14 cellular contexts compared by ENCODE assay signal in the genomic region with DNA sequence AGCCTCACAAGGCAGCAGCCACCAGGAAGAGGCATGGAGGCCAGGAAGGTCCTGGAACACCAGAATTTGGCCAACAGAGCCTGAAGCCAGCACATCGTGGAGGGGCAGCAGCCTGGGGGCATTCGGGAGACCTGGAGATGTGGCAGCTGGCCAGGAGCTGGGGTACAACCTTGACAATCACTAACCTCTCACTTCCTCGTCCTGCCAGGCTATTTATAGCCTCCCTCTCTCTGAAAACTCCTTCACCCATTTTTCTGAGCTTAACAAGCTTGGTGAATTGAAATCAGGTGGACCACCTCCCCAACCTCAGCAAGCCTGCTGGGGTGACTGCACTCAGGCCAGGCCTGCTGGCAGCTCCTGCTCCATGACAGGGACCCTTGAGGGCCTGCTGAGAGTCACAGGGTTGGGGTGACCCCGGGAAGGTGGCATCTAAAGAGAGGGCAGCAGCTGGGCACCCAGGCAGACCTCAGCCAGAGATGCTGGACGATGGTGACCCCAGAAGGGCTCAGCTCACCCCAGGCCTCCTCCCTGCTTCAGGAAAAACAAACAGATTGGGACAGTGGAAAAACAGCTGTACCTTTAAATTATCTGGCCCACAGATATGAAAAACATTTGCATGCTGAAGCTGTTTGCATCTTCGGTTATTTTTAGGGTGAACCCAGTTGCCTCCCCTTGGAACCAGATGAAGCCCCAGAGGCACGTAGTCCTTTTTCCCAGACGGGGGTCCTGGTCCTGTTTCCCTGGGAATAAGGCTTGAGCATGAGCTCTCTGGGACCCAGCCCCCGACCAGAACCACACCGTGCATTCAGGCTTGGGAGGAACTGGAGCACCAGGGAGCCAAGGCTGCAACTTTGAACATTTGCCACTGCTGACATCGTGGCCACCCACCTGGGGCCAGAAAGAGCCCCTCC.
A peak's percentile ranks its signal among the peaks of the same experiment; 100 is the strongest.
DNase-seq lines count a peak whose midpoint lies in the region; ATAC-seq and TF ChIP-seq lines count a peak whose summit lies in the region.
"Had no signal": no experiment of that assay in that cellular context is flagged by ENCODE, and none has a peak within 500 bp of the region (broad histone marks: within the 10 kb centered on the region; RNA-seq: fewer than 3 reads in every experiment).

No MANE protein-coding gene starts in this region.

- H3K79me1 ChIP-seq in IMR-90 (ENCODE audit: low read depth in 1 of 2, low read length in 2 of 2): peaks cover 11 to 20% of the 10 kb centered on the region in 2 experiments; a peak in 3 of 4 replicates

- intact Hi-C loops in Right ventricle myocardium superior (cut with DNase I): no loop called here
- intact Hi-C loops in cardiac septum (cut with DNase I): no loop called here
- intact Hi-C loops in IMR-90 (cut with micrococcal nuclease): no loop called here

- H3K4me2 ChIP-seq in IMR-90 (ENCODE audit: low read depth, low read length) (no peak overlapping the region), neural progenitor cell (no peak overlapping the region)

- no peak overlapping the region for H2BK20ac ChIP-seq in IMR-90 (ENCODE audit: low read depth, low read length)

- H3K4me3 Mint-ChIP-seq in neural progenitor cell: no peak overlapping the region
- H3K4me3 Mint-ChIP-seq: activated CD4-positive, alpha-beta T cell treated with anti-CD3 and anti-CD28 coated beads, Interleukin-2, amount 10 ng/mL, durations not matched to agents 7 days and 5 days; activated T-helper 1 cell treated with anti-CD3 and anti-CD28 coated beads, Interleukin-12 subunit alpha, Interleukin-12 subunit beta, Interleukin-2, Interleukin-4 antibody, amounts not matched to agents 30 ng/mL and 10 ng/mL and 1 ng/mL, durations not matched to agents 14 hours and 24 hours and 36 hours; type B pancreatic cell had no signal

- H2BK120ac ChIP-seq in IMR-90 (ENCODE audit: low read depth, low read length): no peak overlapping the region

- H3K23ac ChIP-seq in IMR-90 (ENCODE audit: low read depth, low read length): no peak overlapping the region

- H3K36me3 Mint-ChIP-seq in neural progenitor cell: no peaks in the 10 kb centered on the region
- H3K36me3 Mint-ChIP-seq: type B pancreatic cell had no signal

- H2AFZ ChIP-seq in IMR-90 (replicated peaks; ENCODE audit: low read length, poor library complexity) (no peak overlapping the region), neural progenitor cell (replicated peaks) (no peak overlapping the region)

- DNase-seq in Right ventricle myocardium superior: no peak
- DNase-seq in cardiac septum (ENCODE audit: low spot score): no peak
- no peak for DNase-seq in IMR-90
- peak in 1 of 2 donors; percentile 49 for DNase-seq in cardiac muscle cell (ENCODE audit: low read depth in 1 of 2, low spot score in 1 of 2)
- no peak for DNase-seq in globus pallidus (ENCODE audit: low spot score)
- no peak for DNase-seq in NOMO-1 treated with DMSO at 0.1 percent for 48 hours (lab: John Stamatoyannopoulos, UW; ENCODE audit: unreplicated experiment)
- no peak for DNase-seq in neural progenitor cell (ENCODE audit: low spot score)
- DNase-seq in NCI-H774 (lab: John Stamatoyannopoulos, UW): no peak
- DNase-seq: activated CD4-positive, alpha-beta T cell treated with anti-CD3 and anti-CD28 coated beads, Interleukin-2, amount 10 ng/mL, durations not matched to agents 7 days and 5 days; stimulated activated CD8-positive, alpha-beta memory T cell treated with anti-CD3 and anti-CD28 coated beads, Interleukin-4, amount 100 ng/mL, for 48 hours; T-helper 2 cell had no signal

- dilution Hi-C loops in IMR-90 (cut with HindIII; ENCODE audit: low sequenced_read_pairs, unreplicated experiment): no loop called here

- ATAC-seq in Right ventricle myocardium superior (ENCODE audit: poor library complexity): peak; percentile 38
- ATAC-seq in IMR-90 (ENCODE audit: low read depth): no peak

- H2BK15ac ChIP-seq in IMR-90 (ENCODE audit: low read depth, low read length): no peak overlapping the region

- no peak overlapping the region for H2BK5ac ChIP-seq in IMR-90 (ENCODE audit: low read depth, low read length, poor library complexity, severe bottlenecking)

- no peak overlapping the region for H4K91ac ChIP-seq in IMR-90 (ENCODE audit: insufficient read depth, low read depth, low read length)

- TF ChIP-seq POLR2A in IMR-90 (IDR thresholded peaks at IDR 0.05; ENCODE audit: low read depth, low read length): no peak

- TF ChIP-seq RAD21 in IMR-90 (IDR thresholded peaks at IDR 0.05; ENCODE audit: low read length): no peak

- 84% methylated on average over 5 of the region's 11 CpGs; no CpG with 5 or more reads in 1 of the 2 experiments for WGBS in IMR-90 (ENCODE audit: extremely low coverage in 2 of 2, insufficient read length in 1 of 2), 2 experiments

- no peak overlapping the region for H2AK9ac ChIP-seq in IMR-90 (replicated peaks; ENCODE audit: low read depth, low read length, poor library complexity)

- peaks cover 5% of the 10 kb centered on the region for H3K27me3 Mint-ChIP-seq in neural progenitor cell (ENCODE audit: insufficient read depth, low read depth)
- H3K27me3 Mint-ChIP-seq: activated CD4-positive, alpha-beta T cell treated with anti-CD3 and anti-CD28 coated beads, Interleukin-2, amount 10 ng/mL, durations not matched to agents 7 days and 5 days; type B pancreatic cell had no signal

- in situ Hi-C loops in IMR-90 (cut with MboI; ENCODE audit: low sequenced_read_pairs): no loop called here

- peaks cover 16% of the 10 kb centered on the region for H3K4me1 Mint-ChIP-seq in neural progenitor cell

- BruUV-seq in IMR-90 (replicated peaks; lab: Mats Ljungman, UMichigan): no TSS peak

- H4K8ac ChIP-seq in IMR-90 (ENCODE audit: low read depth in 2 of 2, low read length in 2 of 2): no peak overlapping the region

- H3K9ac ChIP-seq in IMR-90 (ENCODE audit: low read depth, low read length): no peak overlapping the region
- no peak overlapping the region for H3K9ac ChIP-seq in neural progenitor cell

- H3K4ac ChIP-seq in IMR-90 (ENCODE audit: low read depth, low read length): peak overlapping the region; percentile 16; the same call in 1 of the 2 replicates

- no peak overlapping the region for H3K4me3 ChIP-seq in IMR-90 (ENCODE audit: insufficient read depth, low read depth, low read length)
- no peak overlapping the region for H3K4me3 ChIP-seq in cardiac muscle cell
- H3K4me3 ChIP-seq in neural progenitor cell: no peak overlapping the region

- no peaks in the 10 kb centered on the region for H3K9me3 Mint-ChIP-seq in neural progenitor cell
- H3K9me3 Mint-ChIP-seq: activated CD4-positive, alpha-beta T cell treated with anti-CD3 and anti-CD28 coated beads, Interleukin-2, amount 10 ng/mL, durations not matched to agents 7 days and 5 days; activated T-helper 1 cell treated with anti-CD3 and anti-CD28 coated beads, Interleukin-12 subunit alpha, Interleukin-12 subunit beta, Interleukin-2, Interleukin-4 antibody, amounts not matched to agents 30 ng/mL and 10 ng/mL and 1 ng/mL, durations not matched to agents 14 hours and 24 hours and 36 hours; type B pancreatic cell had no signal

- H3K27ac ChIP-seq in IMR-90 (ENCODE audit: insufficient read depth, low read length): no peak overlapping the region
- peak overlapping the region; percentile 69 for H3K27ac ChIP-seq in cardiac muscle cell
- no peak overlapping the region for H3K27ac ChIP-seq in neural progenitor cell

- H3K27ac Mint-ChIP-seq in neural progenitor cell: no peak overlapping the region
- H3K27ac Mint-ChIP-seq: activated CD4-positive, alpha-beta T cell treated with anti-CD3 and anti-CD28 coated beads, Interleukin-2, amount 10 ng/mL, durations not matched to agents 7 days and 5 days; activated T-helper 1 cell treated with anti-CD3 and anti-CD28 coated beads, Interleukin-12 subunit alpha, Interleukin-12 subunit beta, Interleukin-2, Interleukin-4 antibody, amounts not matched to agents 30 ng/mL and 10 ng/mL and 1 ng/mL, durations not matched to agents 14 hours and 24 hours and 36 hours; progenitor cell of endocrine pancreas; type B pancreatic cell had no signal

- no peaks in the 10 kb centered on the region for H3K79me2 ChIP-seq in neural progenitor cell (ENCODE audit: low read depth)

- H3K56ac ChIP-seq in IMR-90 (ENCODE audit: extremely low read depth, insufficient read depth, low read length): no peak overlapping the region

- no peak overlapping the region; the same call in 1 of the 2 replicates for H3K14ac ChIP-seq in IMR-90 (replicated peaks; ENCODE audit: low read depth, low read length)

- H4K20me1 ChIP-seq in IMR-90 (ENCODE audit: insufficient read depth, low read length): peaks cover 17% of the 10 kb centered on the region
- no peaks in the 10 kb centered on the region for H4K20me1 ChIP-seq in neural progenitor cell (ENCODE audit: low read depth)

- H3K9me3 ChIP-seq in IMR-90 (ENCODE audit: control insufficient read depth, insufficient read depth, low read length) (no peaks in the 10 kb centered on the region), cardiac muscle cell (ENCODE audit: low read depth) (no peaks in the 10 kb centered on the region), neural progenitor cell (ENCODE audit: low read depth) (no peaks in the 10 kb centered on the region)

- no peak overlapping the region; the same call in 1 of the 2 replicates for H3K18ac ChIP-seq in IMR-90 (ENCODE audit: low read depth, low read length)

- H3K27me3 ChIP-seq in IMR-90 (ENCODE audit: control insufficient read depth, insufficient read depth, low read length): no peaks in the 10 kb centered on the region; the same call in 1 of the 2 replicates
- no peaks in the 10 kb centered on the region for H3K27me3 ChIP-seq in cardiac muscle cell
- H3K27me3 ChIP-seq in neural progenitor cell: no peaks in the 10 kb centered on the region

- TF ChIP-seq CTCF in IMR-90 (conservative IDR thresholded peaks at IDR 0.05; ENCODE audit: low read depth, low read length): no peak
- TF ChIP-seq CTCF in cardiac muscle cell (IDR thresholded peaks at IDR 0.05; ENCODE audit: low read depth, low read length): no peak
- no peak for TF ChIP-seq CTCF in neural progenitor cell (IDR thresholded peaks at IDR 0.05)

- POLR2A ChIA-PET in IMR-90 (lab: Charles Lee; ENCODE audit: unreplicated experiment): no interaction called here

- peaks cover 12% of the 10 kb centered on the region for H3K4me1 ChIP-seq in IMR-90 (ENCODE audit: control insufficient read depth, insufficient read depth, low read length)
- peaks cover 22% of the 10 kb centered on the region for H3K4me1 ChIP-seq in cardiac muscle cell (ENCODE audit: low read depth)
- H3K4me1 ChIP-seq in neural progenitor cell: no peaks in the 10 kb centered on the region

- CTCF ChIA-PET in IMR-90 (lab: Yijun Ruan, JAX): no interaction called here

- H2AK5ac ChIP-seq in IMR-90 (ENCODE audit: low read depth, low read length): no peak overlapping the region

- no peaks in the 10 kb centered on the region for H3F3A ChIP-seq in neural progenitor cell (ENCODE audit: low read depth)

- H3K36me3 ChIP-seq in IMR-90 (ENCODE audit: control insufficient read depth, insufficient read depth, low read length) (no peaks in the 10 kb centered on the region), cardiac muscle cell (no peaks in the 10 kb centered on the region), neural progenitor cell (no peaks in the 10 kb centered on the region)

- peaks cover 16% of the 10 kb centered on the region for H3K9me1 ChIP-seq in IMR-90 (ENCODE audit: insufficient read depth, low read length)

- H4K5ac ChIP-seq in IMR-90 (ENCODE audit: low read depth, low read length): no peak overlapping the region

TF ChIP-seq in IMR-90, 13 proteins besides CTCF, POLR2A, EP300 and RAD21 (continues in another document):
- no peak for TF ChIP-seq SMC3 (IDR thresholded peaks at IDR 0.05; ENCODE audit: low read depth, low read length)
- TF ChIP-seq MAFK (IDR thresholded peaks at IDR 0.05; ENCODE audit: low read depth, low read length): no peak
